Comparison of ENCODE assay signal across 14 cellular contexts in the genomic region with DNA sequence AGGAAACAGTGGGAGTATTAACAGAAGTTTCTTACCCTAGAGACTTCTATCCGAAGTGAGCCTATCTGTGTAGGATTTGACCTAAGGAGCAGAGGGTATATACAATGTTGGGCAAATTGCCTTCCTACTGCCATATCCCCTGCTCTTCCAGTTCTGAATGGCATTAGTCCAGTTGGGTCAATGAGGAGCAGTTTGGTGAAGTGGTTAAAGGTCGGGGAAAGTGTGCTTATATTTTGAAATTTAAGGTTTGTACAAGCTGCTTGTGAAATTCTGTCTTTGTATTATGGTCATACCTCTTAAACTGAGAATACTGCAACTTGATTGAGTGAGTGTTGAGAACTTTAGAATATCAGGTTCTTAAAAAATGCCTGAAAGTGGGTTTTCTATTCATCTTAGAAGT. TPM values are rescaled to one million over a fixed set of nuclear protein-coding genes. Genes with fewer than 3 reads are reported as not detected.
DNase-seq lines count a peak whose midpoint lies in the region; ATAC-seq, FAIRE-seq and TF ChIP-seq lines count a peak whose summit lies in the region.
"Had no signal": no experiment of that assay in that cellular context is flagged by ENCODE, and none has a peak within 500 bp of the region (broad histone marks: within the 10 kb centered on the region; RNA-seq: fewer than 3 reads in every experiment).

No MANE protein-coding gene starts in this region.

- H3K27ac ChIP-seq in CD4-positive, alpha-beta memory T cell (ENCODE audit: low read depth, low read length), result peak overlapping the region; percentile 81
- no peak overlapping the region for H3K27ac ChIP-seq in astrocyte (ENCODE audit: low read depth, low read length)

- peaks cover 25% of the 10 kb centered on the region for H3K36me3 ChIP-seq in CD4-positive, alpha-beta memory T cell (ENCODE audit: insufficient read depth, low read length)
- peaks cover 22% of the 10 kb centered on the region for H3K36me3 ChIP-seq in astrocyte (ENCODE audit: insufficient read depth, low read length)

- H3K4me3 Mint-ChIP-seq in CD4-positive, alpha-beta memory T cell, result peak overlapping the region; percentile 55 to 93 (median 85)
- peak overlapping the region in 3 of 4 donors; percentile 60 to 88 (median 79) for H3K4me3 Mint-ChIP-seq in IgD-negative memory B cell
- H3K4me3 Mint-ChIP-seq in astrocyte (ENCODE audit: unreplicated experiment), result peak overlapping the region; percentile 91
- H3K4me3 Mint-ChIP-seq in natural killer cell, result peak overlapping the region; percentile 89

- no peak for FAIRE-seq in astrocyte (lab: Jason Lieb, UNC)
- FAIRE-seq: D721Med had no signal

- no peak for DNase-seq in CD4-positive, alpha-beta memory T cell
- DNase-seq in astrocyte (ENCODE audit: low read depth), result no peak
- no peak for DNase-seq in natural killer cell
- no peak for DNase-seq in HCEC 1CT
- DNase-seq: activated gamma-delta T cell; effector memory CD4-positive, alpha-beta T cell; NCI-H526 treated with DMSO at 0.1 percent for 48 hours; stimulated activated CD4-positive, alpha-beta T cell treated with anti-CD3 and anti-CD28 coated beads, Interleukin-4, amount 100 ng/mL, for 1 hour; T1000 had no signal

- peak overlapping the region; percentile 94 for H3K4me2 ChIP-seq in astrocyte (ENCODE audit: low read length)

- no peaks in the 10 kb centered on the region for H3K27me3 ChIP-seq in CD4-positive, alpha-beta memory T cell (ENCODE audit: insufficient read depth, low read length)
- no peaks in the 10 kb centered on the region for H3K27me3 ChIP-seq in astrocyte (ENCODE audit: insufficient read depth, low read length)

- H4K20me1 ChIP-seq in astrocyte (ENCODE audit: insufficient read depth, low read length), result peaks cover 10% of the 10 kb centered on the region

- no peak for ATAC-seq in natural killer cell
- no peak for ATAC-seq in HG03378 (IDR thresholded peaks at IDR 0.05; ENCODE audit: unreplicated experiment)
- ATAC-seq in GM21360 (IDR thresholded peaks at IDR 0.05; ENCODE audit: unreplicated experiment), result no peak
- ATAC-seq in HG03342 (IDR thresholded peaks at IDR 0.05; ENCODE audit: unreplicated experiment), result no peak

- H3K27me3 Mint-ChIP-seq in CD4-positive, alpha-beta memory T cell, result peaks cover 0 to 1% of the 10 kb centered on the region in 2 donors
- H3K27me3 Mint-ChIP-seq in IgD-negative memory B cell (no peaks in the 10 kb centered on the region), astrocyte (ENCODE audit: low read depth, unreplicated experiment) (no peaks in the 10 kb centered on the region), natural killer cell (ENCODE audit: low read depth in 2 of 2) (no peaks in the 10 kb centered on the region)

- intact Hi-C loops in CD4-positive, alpha-beta memory T cell (cut with micrococcal nuclease), result no loop called here
- intact Hi-C loops in natural killer cell (cut with micrococcal nuclease), result no loop called here

- CTCF ChIA-PET in CD4-positive, alpha-beta memory T cell (lab: Charles Lee; ENCODE audit: partially characterized antibody), result interaction anchor here (1.6 to 4.4 kb wide), 3 partner anchors 17 to 55 kb away, joined by 4 to 37 read pairs (median 20); partner anchors contain the start of genes CHEK1 and STT3A

- H3K4me1 ChIP-seq in CD4-positive, alpha-beta memory T cell (ENCODE audit: insufficient read depth, low read length), result peaks cover 25% of the 10 kb centered on the region
- H3K4me1 ChIP-seq in astrocyte (ENCODE audit: insufficient read depth, low read length), result peaks cover 13% of the 10 kb centered on the region

- H3K27ac Mint-ChIP-seq in CD4-positive, alpha-beta memory T cell, result peak overlapping the region in 6 of 7 donors; percentile 85 to 95 (median 86)
- H3K27ac Mint-ChIP-seq in IgD-negative memory B cell (peak overlapping the region; percentile 59 to 62 (median 61)), astrocyte (ENCODE audit: unreplicated experiment) (no peak overlapping the region), natural killer cell (peak overlapping the region; percentile 87 to 95)

- POLR2A ChIA-PET in CD4-positive, alpha-beta memory T cell (lab: Charles Lee; ENCODE audit: partially characterized antibody), result interaction anchor here (1.8 to 3.5 kb wide), 3 partner anchors 12 to 617 kb away, joined by 9 to 107 read pairs (median 13); partner anchors contain the start of genes CCDC15 and STT3A

- peak overlapping the region; percentile 96 for H3K9ac ChIP-seq in astrocyte (ENCODE audit: low read length)

- H3K79me2 ChIP-seq in astrocyte (ENCODE audit: insufficient read depth, low read length), result peaks cover 27% of the 10 kb centered on the region

- H2AFZ ChIP-seq in astrocyte (ENCODE audit: low read depth, low read length), result no peak overlapping the region

- H3K9me3 ChIP-seq in CD4-positive, alpha-beta memory T cell (ENCODE audit: control insufficient read depth in 1 of 2, low read length in 2 of 2), result no peaks in the 10 kb centered on the region
- no peaks in the 10 kb centered on the region for H3K9me3 ChIP-seq in astrocyte (ENCODE audit: insufficient read depth, low read depth, low read length)

- peaks cover 14 to 32% (median 19%) of the 10 kb centered on the region in 4 donors for H3K4me1 Mint-ChIP-seq in CD4-positive, alpha-beta memory T cell
- H3K4me1 Mint-ChIP-seq in IgD-negative memory B cell, result peaks cover 14 to 17% (median 16%) of the 10 kb centered on the region in 3 donors
- H3K4me1 Mint-ChIP-seq in astrocyte (ENCODE audit: low read depth, unreplicated experiment), result peaks cover 3% of the 10 kb centered on the region
- H3K4me1 Mint-ChIP-seq in natural killer cell, result peaks cover 18 to 21% of the 10 kb centered on the region in 2 donors

- H3K4me3 ChIP-seq in CD4-positive, alpha-beta memory T cell (ENCODE audit: low read length in 2 of 2), result no peak overlapping the region
- H3K4me3 ChIP-seq in astrocyte (ENCODE audit: insufficient read depth, low read depth, low read length), result no peak overlapping the region

- no peaks in the 10 kb centered on the region for H3K9me3 Mint-ChIP-seq in CD4-positive, alpha-beta memory T cell
- no peaks in the 10 kb centered on the region for H3K9me3 Mint-ChIP-seq in IgD-negative memory B cell
- peaks cover 3% of the 10 kb centered on the region for H3K9me3 Mint-ChIP-seq in astrocyte (ENCODE audit: unreplicated experiment)
- no peaks in the 10 kb centered on the region for H3K9me3 Mint-ChIP-seq in natural killer cell

- TF ChIP-seq CTCF in astrocyte (IDR thresholded peaks at IDR 0.05; ENCODE audit: insufficient read depth, low read depth, low read length), result no peak
- no peak for TF ChIP-seq CTCF in natural killer cell (IDR thresholded peaks at IDR 0.05)

- H3K36me3 Mint-ChIP-seq in CD4-positive, alpha-beta memory T cell, result peaks cover 22 to 32% of the 10 kb centered on the region in 2 donors
- H3K36me3 Mint-ChIP-seq in IgD-negative memory B cell, result peaks cover 3% of the 10 kb centered on the region
- H3K36me3 Mint-ChIP-seq in astrocyte (ENCODE audit: low read depth, unreplicated experiment), result no peaks in the 10 kb centered on the region
- H3K36me3 Mint-ChIP-seq in natural killer cell, result no peaks in the 10 kb centered on the region

RNA-seq across cellular contexts. Expression of gene EI24, which starts 1.7 kb away (rescaled TPM):
- 10 to 100 TPM; 35.5 to 36.8 TPM for total RNA-seq in CD4-positive, alpha-beta memory T cell
- 10 to 100 TPM; 59.5 to 61.2 TPM for polyA plus RNA-seq in CD4-positive, alpha-beta memory T cell
- polyA plus RNA-seq in IgD-negative memory B cell, result 41.8 TPM
- total RNA-seq in astrocyte (118 and 129 TPM in 2 replicates), natural killer cell (10 to 100 TPM; 19.5 to 30.0 (median 20.2) TPM)

RNA-seq across cellular contexts. Expression of gene STT3A, which starts 21.7 kb away (rescaled TPM):
- 100 to 1,000 TPM; 133 to 138 TPM for total RNA-seq in CD4-positive, alpha-beta memory T cell
- 10 to 100 TPM; 81.8 to 86.7 TPM for polyA plus RNA-seq in CD4-positive, alpha-beta memory T cell
- 57.7 TPM for polyA plus RNA-seq in IgD-negative memory B cell
- 232 and 258 TPM in 2 replicates for total RNA-seq in astrocyte
- total RNA-seq in natural killer cell, result 10 to 100 TPM; 56.7 to 63.5 (median 62.6) TPM

RNA-seq across cellular contexts. Expression of gene CHEK1, which starts 54.0 kb away (rescaled TPM):
- 1 to 10 TPM in 1 of 2 experiments, under 1 TPM in 1; 1.00 to 1.7 TPM for total RNA-seq in CD4-positive, alpha-beta memory T cell
- polyA plus RNA-seq in CD4-positive, alpha-beta memory T cell, result 1 to 10 TPM; 2.0 TPM
- polyA plus RNA-seq in IgD-negative memory B cell, result 2.8 TPM
- total RNA-seq in astrocyte, result 23.0 and 30.3 TPM in 2 replicates
- 10 to 100 TPM in 2 of 3 donors, 1 to 10 TPM in 1; 8.9 to 11.4 (median 10.1) TPM for total RNA-seq in natural killer cell
